8 cellular contexts compared by ENCODE assay signal in genomic region chr7:77798394-77799077, GRCh38. TPM values are rescaled to one million over a fixed set of nuclear protein-coding genes. Genes with fewer than 3 reads are reported as not detected.
DNase-seq lines count a peak whose midpoint lies in the region; ATAC-seq and TF ChIP-seq lines count a peak whose summit lies in the region.

Gene PHTF2, plus strand, starts transcription at chr7:77798773.
Gene TMEM60, minus strand, starts transcription at chr7:77798434. Its CDS starts 4,061 bp downstream, at chr7:77794373.

- peak; percentile 95 for DNase-seq in CD14-positive monocyte (ENCODE audit: low spot score)
- DNase-seq in NCI-H69 (lab: John Stamatoyannopoulos, UW) = peak; percentile 100
- peak; percentile 97 for DNase-seq in activated CD4-positive, alpha-beta T cell treated with anti-CD3 and anti-CD28 coated beads, Interleukin-2, amount 10 ng/mL, durations not matched to agents 7 days and 5 days
- peak; percentile 90 for DNase-seq in cortex of kidney (lab: John Stamatoyannopoulos, UW)
- peak; percentile 99 for DNase-seq in left colon
- peak; percentile 94 for DNase-seq in stimulated activated CD4-positive, alpha-beta T cell treated with anti-CD3 and anti-CD28 coated beads, Interleukin-1b, Interleukin-23, amount 100 ng/mL, for 48 hours

- peaks cover 66% of the 10 kb centered on the region for H3K4me1 Mint-ChIP-seq in CD14-positive monocyte
- H3K4me1 Mint-ChIP-seq in activated CD4-positive, alpha-beta T cell treated with anti-CD3 and anti-CD28 coated beads, Interleukin-2, amount 10 ng/mL, durations not matched to agents 7 days and 5 days = peaks cover 68% of the 10 kb centered on the region

- TF ChIP-seq CTCF in CD14-positive monocyte (IDR thresholded peaks at IDR 0.05) = peak; percentile 32

- peaks cover 0 to 3% (median 0%) of the 10 kb centered on the region in 7 donors for H3K9me3 Mint-ChIP-seq in CD14-positive monocyte
- no peaks in the 10 kb centered on the region for H3K9me3 Mint-ChIP-seq in activated CD4-positive, alpha-beta T cell treated with anti-CD3 and anti-CD28 coated beads, Interleukin-2, amount 10 ng/mL, durations not matched to agents 7 days and 5 days

- POLR2A ChIA-PET in activated CD4-positive, alpha-beta T cell treated with anti-CD3 and anti-CD28 coated beads, Interleukin-2, amount 10 ng/mL, durations not matched to agents 7 days and 5 days (lab: Charles Lee) = interaction anchor here (0.6 kb wide), 2 partner anchors 10 to 18 kb away, joined by 3 read pairs; no protein-coding TSS in a partner anchor

- H3K4me3 Mint-ChIP-seq in CD14-positive monocyte = peak within 1 kb of the TSS; percentile 97 to 98
- peak within 1 kb of the TSS; percentile 84 for H3K4me3 Mint-ChIP-seq in activated CD4-positive, alpha-beta T cell treated with anti-CD3 and anti-CD28 coated beads, Interleukin-2, amount 10 ng/mL, durations not matched to agents 7 days and 5 days

- intact Hi-C loops in CD14-positive monocyte (cut with micrococcal nuclease) = loop anchor here in 1 of 2 donors (5.0 kb wide), 1 partner anchor 101 kb away; the partner anchor contains the start of gene RSBN1L
- intact Hi-C loops in left colon (cut with DNase I, micrococcal nuclease) = loop anchor here in 1 of 2 donors (5.0 kb wide), 1 partner anchor 131 kb away; no protein-coding TSS in a partner anchor

- ATAC-seq in GM19351 (IDR thresholded peaks at IDR 0.05; ENCODE audit: unreplicated experiment) (peak; percentile 85), HG03521 (IDR thresholded peaks at IDR 0.05; ENCODE audit: unreplicated experiment) (peak; percentile 87), left colon (peak; percentile 83)

- H3K27me3 Mint-ChIP-seq in CD14-positive monocyte (ENCODE audit: low read depth in 3 of 3) = no peaks in the 10 kb centered on the region
- no peaks in the 10 kb centered on the region for H3K27me3 Mint-ChIP-seq in activated CD4-positive, alpha-beta T cell treated with anti-CD3 and anti-CD28 coated beads, Interleukin-2, amount 10 ng/mL, durations not matched to agents 7 days and 5 days

- H3K27ac Mint-ChIP-seq in CD14-positive monocyte = peak within 1 kb of the TSS; percentile 89 to 98 (median 95)
- peak within 1 kb of the TSS; percentile 91 for H3K27ac Mint-ChIP-seq in activated CD4-positive, alpha-beta T cell treated with anti-CD3 and anti-CD28 coated beads, Interleukin-2, amount 10 ng/mL, durations not matched to agents 7 days and 5 days

- CTCF ChIA-PET in activated CD4-positive, alpha-beta T cell treated with anti-CD3 and anti-CD28 coated beads, Interleukin-2, amount 10 ng/mL, durations not matched to agents 7 days and 5 days (lab: Charles Lee) = interaction anchor here (0.5 to 1.5 kb wide), 7 partner anchors 10 to 102 kb away, joined by 3 to 6 read pairs (median 3); partner anchors contain the start of gene RSBN1L

- H3K36me3 Mint-ChIP-seq in CD14-positive monocyte = peaks cover 6 to 19% of the 10 kb centered on the region in 2 donors
- peaks cover 36% of the 10 kb centered on the region for H3K36me3 Mint-ChIP-seq in activated CD4-positive, alpha-beta T cell treated with anti-CD3 and anti-CD28 coated beads, Interleukin-2, amount 10 ng/mL, durations not matched to agents 7 days and 5 days (ENCODE audit: low read depth)

RNA-seq across cellular contexts. Expression of gene PHTF2, which starts in this region (rescaled TPM):
- polyA plus RNA-seq in CD14-positive monocyte = 10 to 100 TPM; 10.1 to 10.3 TPM
- 10 to 100 TPM; 33.6 to 39.5 TPM for total RNA-seq in activated CD4-positive, alpha-beta T cell treated with anti-CD3 and anti-CD28 coated beads, Interleukin-2, amount 10 ng/mL, durations not matched to agents 7 days and 5 days
- total RNA-seq in left colon = 10 to 100 TPM; 10.6 to 11.3 TPM

RNA-seq across cellular contexts. Expression of gene TMEM60, which starts in this region (rescaled TPM):
- 10 to 100 TPM; 25.6 to 27.6 TPM for polyA plus RNA-seq in CD14-positive monocyte
- 10 to 100 TPM; 15.2 to 15.9 TPM for total RNA-seq in activated CD4-positive, alpha-beta T cell treated with anti-CD3 and anti-CD28 coated beads, Interleukin-2, amount 10 ng/mL, durations not matched to agents 7 days and 5 days
- total RNA-seq in left colon = 10 to 100 TPM; 18.3 to 20.3 TPM

Comparison
In these comparisons a context has a peak if more than half of its experiments do, and no peak if none do; other contexts are left out.
1. Peak in every context shown above with its lines: DNase-seq and ATAC-seq.